ENCODE assay signal across 14 cellular contexts in the genomic region with DNA sequence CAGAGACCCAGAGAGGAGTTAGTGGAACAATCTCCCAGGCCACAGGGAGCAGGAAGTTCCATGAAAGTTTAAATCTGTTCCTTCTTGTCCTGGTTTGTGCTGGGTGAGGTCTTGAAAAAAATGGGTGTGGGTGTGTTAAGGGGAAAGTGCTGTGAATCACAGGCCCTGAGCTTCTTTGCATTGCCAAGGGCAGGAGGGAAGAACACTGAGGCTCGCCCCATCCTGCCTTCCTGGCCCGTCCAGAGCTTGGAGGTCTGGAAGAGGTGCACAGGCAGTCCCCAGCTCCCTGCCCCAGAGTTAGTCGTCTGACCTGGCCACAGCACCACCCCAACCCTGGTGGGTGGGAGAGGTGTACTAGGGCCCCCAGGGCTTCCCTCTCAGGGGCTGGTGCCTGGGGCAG. TPM values are rescaled to one million over a fixed set of nuclear protein-coding genes. Genes with fewer than 3 reads are reported as not detected.
DNase-seq lines count a peak whose midpoint lies in the region; ATAC-seq and TF ChIP-seq lines count a peak whose summit lies in the region.
"Had no signal": no experiment of that assay in that cellular context is flagged by ENCODE, and none has a peak within 500 bp of the region (broad histone marks: within the 10 kb centered on the region; RNA-seq: fewer than 3 reads in every experiment).

No MANE protein-coding gene starts in this region.

- H2AFZ ChIP-seq in PC-3 (ENCODE audit: low read length), result no peak overlapping the region

- no peaks in the 10 kb centered on the region for H3K9me3 Mint-ChIP-seq in endodermal cell
- H3K9me3 Mint-ChIP-seq: activated T-cell treated with anti-CD3 and anti-CD28 coated beads, Interleukin-2, amount 50 U/mL, for 24 hours had no signal

- BruUV-seq in PC-3 (replicated peaks; lab: Mats Ljungman, UMichigan), result no TSS peak

- TF ChIP-seq CTCF in PC-3 (conservative IDR thresholded peaks at IDR 0.05; ENCODE audit: low read depth, low read length) (no peak), endodermal cell (conservative IDR thresholded peaks at IDR 0.05) (no peak)

- ATAC-seq in PC-3 (peak; percentile 40), HG03565 (IDR thresholded peaks at IDR 0.05; ENCODE audit: unreplicated experiment) (no peak)
- ATAC-seq: left cardiac atrium, pancreas had no signal

- peaks cover 9% of the 10 kb centered on the region for H3K4me1 Mint-ChIP-seq in endodermal cell

- no peak overlapping the region for H3K27ac Mint-ChIP-seq in endodermal cell
- H3K27ac Mint-ChIP-seq: activated T-cell treated with anti-CD3 and anti-CD28 coated beads, Interleukin-2, amount 50 U/mL, for 24 hours had no signal

- H3K4me3 ChIP-seq in PC-3 (ENCODE audit: low read length), result peak overlapping the region; percentile 81
- no peak overlapping the region for H3K4me3 ChIP-seq in endodermal cell (ENCODE audit: low read length)
- peak overlapping the region in 1 of 2 donors; percentile 68 for H3K4me3 ChIP-seq in muscle layer of duodenum (ENCODE audit: low read depth in 1 of 2, low read length in 2 of 2)
- H3K4me3 ChIP-seq: pancreas had no signal

- CTCF ChIA-PET in PC-3 (lab: Charles Lee), result no interaction called here

- H3K27me3 Mint-ChIP-seq in endodermal cell (ENCODE audit: insufficient read depth), result peaks cover 45% of the 10 kb centered on the region

- H3K79me2 ChIP-seq in PC-3 (ENCODE audit: low read length), result peaks cover 73% of the 10 kb centered on the region

- H3K4me3 Mint-ChIP-seq in endodermal cell, result no peak overlapping the region
- H3K4me3 Mint-ChIP-seq: activated T-cell treated with anti-CD3 and anti-CD28 coated beads, Interleukin-2, amount 50 U/mL, for 24 hours had no signal

- peaks cover 5% of the 10 kb centered on the region for H3F3A ChIP-seq in PC-3 (ENCODE audit: low read length, unreplicated experiment)

- H3K4me2 ChIP-seq in PC-3 (ENCODE audit: low read length), result peak overlapping the region; percentile 96

- POLR2A ChIA-PET in PC-3 (lab: Charles Lee; ENCODE audit: unreplicated experiment), result interaction anchor here (0.6 to 1.2 kb wide), 2 partner anchors 52 to 161 kb away, joined by 6 to 8 read pairs; a partner anchor contains a TSS

- intact Hi-C loops in PC-3 (cut with micrococcal nuclease), result loop anchor here (1.0 to 5.0 kb wide), 3 partner anchors 19 to 120 kb away; no protein-coding TSS in a partner anchor

- H3K4me1 ChIP-seq in PC-3 (ENCODE audit: insufficient read depth, low read length), result peaks cover 48% of the 10 kb centered on the region
- H3K4me1 ChIP-seq in endodermal cell (ENCODE audit: control insufficient read depth, insufficient read depth, low read length), result peaks cover 9% of the 10 kb centered on the region
- H3K4me1 ChIP-seq in muscle layer of duodenum (ENCODE audit: control insufficient read depth in 1 of 2, insufficient read depth in 2 of 2, low read length in 2 of 2), result peaks cover 5 to 12% of the 10 kb centered on the region in 2 donors

- H3K9me2 ChIP-seq in PC-3 (replicated peaks; ENCODE audit: low read length), result no peaks in the 10 kb centered on the region

- H3K27me3 ChIP-seq in PC-3 (ENCODE audit: low read length) (no peaks in the 10 kb centered on the region), endodermal cell (ENCODE audit: control insufficient read depth, insufficient read depth, low read length, poor library complexity, severe bottlenecking) (peaks cover 47% of the 10 kb centered on the region), muscle layer of duodenum (ENCODE audit: low read depth, low read length) (no peaks in the 10 kb centered on the region)
- H3K27me3 ChIP-seq: pancreas had no signal

- H3K9me3 ChIP-seq in PC-3 (ENCODE audit: low read length) (no peaks in the 10 kb centered on the region), endodermal cell (ENCODE audit: control insufficient read depth, low read length) (no peaks in the 10 kb centered on the region), muscle layer of duodenum (ENCODE audit: control insufficient read depth in 1 of 2, low read length in 2 of 2) (no peaks in the 10 kb centered on the region)
- H3K9me3 ChIP-seq: pancreas had no signal

- H3K36me3 ChIP-seq in PC-3 (ENCODE audit: low read depth, low read length) (peaks cover 12% of the 10 kb centered on the region), endodermal cell (ENCODE audit: control insufficient read depth, insufficient read depth, low read length) (no peaks in the 10 kb centered on the region), muscle layer of duodenum (ENCODE audit: control insufficient read depth in 1 of 2, insufficient read depth in 2 of 2, low read length in 2 of 2) (no peaks in the 10 kb centered on the region)
- H3K36me3 ChIP-seq: pancreas had no signal

- H3K27ac ChIP-seq in PC-3 (ENCODE audit: low read length) (peak overlapping the region; percentile 83), endodermal cell (ENCODE audit: low read depth, low read length) (no peak overlapping the region), muscle layer of duodenum (ENCODE audit: low read length) (peak overlapping the region; percentile 31)
- H3K27ac ChIP-seq: pancreas had no signal

- no peaks in the 10 kb centered on the region for H3K36me3 Mint-ChIP-seq in endodermal cell (ENCODE audit: low read depth)

- H4K20me1 ChIP-seq in PC-3 (ENCODE audit: low read length), result 0 out of 2 replicates have a peak, but pooled peaks cover 4% of the 10 kb centered on the region

- H3K9ac ChIP-seq in PC-3 (ENCODE audit: low read length), result peak overlapping the region; percentile 99
- no peak overlapping the region for H3K9ac ChIP-seq in endodermal cell (ENCODE audit: extremely low read depth, low read length, poor library complexity, severe bottlenecking)

- DNase-seq in AG08395 (ENCODE audit: low spot score) (peak; percentile 30), PC-3 (peak; percentile 77), endodermal cell (peak; percentile 49), NCI-H82 treated with DMSO at 0.1 percent for 48 hours (lab: John Stamatoyannopoulos, UW; ENCODE audit: unreplicated experiment) (no peak), NCI-H82 (lab: John Stamatoyannopoulos, UW) (no peak), HT-29 (ENCODE audit: low spot score) (no peak)
- DNase-seq: activated T-cell treated with anti-CD3 and anti-CD28 coated beads, Interleukin-2, amount 50 U/mL, for 24 hours; foreskin melanocyte; Kasumi-1; left cardiac atrium; pancreas; SHP77 had no signal

- 80 to 96% methylated on average over 1 to 3 of the region's 3 CpGs for WGBS in endodermal cell (ENCODE audit: insufficient coverage in 1 of 2, insufficient read length in 1 of 2), 2 experiments

RNA-seq across cellular contexts. Expression of a gene that starts 2.4 kb away (rescaled TPM):
- total RNA-seq in PC-3 (2014; rRNA removed) (118 and 130 TPM in 2 replicates), endodermal cell (1 to 10 TPM; 1.8 to 2.0 TPM)
- 3.3 TPM for polyA plus RNA-seq in endodermal cell (2013, experiment 1 of 2)
- 4.0 TPM for polyA plus RNA-seq in endodermal cell (2013, experiment 2 of 2)
- total RNA-seq in HT-29 (2014; rRNA removed; shearing (Covaris generic)), result 5.3 and 8.2 TPM in 2 replicates

RNA-seq across cellular contexts. Expression of a gene that starts 52.2 kb away (rescaled TPM):
- total RNA-seq in PC-3 (2014; rRNA removed) (96.1 and 97.6 TPM in 2 replicates), endodermal cell (10 to 100 TPM; 45.5 to 58.8 TPM)
- 53.4 TPM for polyA plus RNA-seq in endodermal cell (2013, experiment 1 of 2)
- polyA plus RNA-seq in endodermal cell (2013, experiment 2 of 2), result 50.8 TPM
- 12.2 and 20.3 TPM in 2 replicates for total RNA-seq in HT-29 (2014; rRNA removed; shearing (Covaris generic))

RNA-seq across cellular contexts. Expression of a gene that starts 52.3 kb away (rescaled TPM):
- 187 and 436 TPM in 2 replicates for total RNA-seq in PC-3 (2014; rRNA removed)
- 10 to 100 TPM; 48.2 to 53.2 TPM for total RNA-seq in endodermal cell
- 46.0 TPM for polyA plus RNA-seq in endodermal cell (2013, experiment 1 of 2)
- 45.3 TPM for polyA plus RNA-seq in endodermal cell (2013, experiment 2 of 2)
- 45.8 and 52.5 TPM in 2 replicates for total RNA-seq in HT-29 (2014; rRNA removed; shearing (Covaris generic))

Comparison
In these comparisons a context has a peak if more than half of its experiments do, and no peak if none do; other contexts are left out.
1. DNase-seq: peak in AG08395 (single experiment), PC-3 (single experiment) and endodermal cell (single experiment); none in NCI-H82 treated with DMSO at 0.1 percent for 48 hours (single experiment), NCI-H82 (single experiment) and HT-29 (single experiment).
2. RNA of a gene that starts 2.4 kb away (total RNA-seq): 118 to 130 TPM in PC-3; 5.3 to 8.2 TPM in HT-29 and 1.8 to 2.0 TPM in endodermal cell; every median in the first group is over 10 times any median in the second.